In the genomic region with DNA sequence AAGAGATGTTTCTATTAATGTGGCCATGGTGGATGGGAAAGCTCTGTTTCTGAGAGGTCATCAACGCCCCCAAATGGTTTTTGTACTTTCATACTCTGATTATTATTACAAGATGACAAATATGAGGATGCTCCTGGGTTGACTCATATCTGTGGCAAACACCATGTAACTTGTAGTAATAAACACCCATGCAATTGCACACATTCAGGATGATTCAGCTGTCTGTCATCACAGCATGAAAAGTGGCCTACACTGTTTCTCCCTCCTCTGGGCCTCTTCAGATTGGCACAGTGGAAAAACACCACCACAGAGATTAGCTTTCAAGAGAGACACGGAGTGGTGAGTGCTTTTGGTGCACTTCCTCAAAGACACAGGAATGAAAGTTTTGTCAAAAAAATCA, we compare ENCODE assay signal across 9 cellular contexts.
A peak's percentile ranks its signal among the peaks of the same experiment; 100 is the strongest.
DNase-seq lines count a peak whose midpoint lies in the region; ATAC-seq and TF ChIP-seq lines count a peak whose summit lies in the region.
"Had no signal": no experiment of that assay in that cellular context is flagged by ENCODE, and none has a peak within 500 bp of the region (broad histone marks: within the 10 kb centered on the region; RNA-seq: fewer than 3 reads in every experiment).

No MANE protein-coding gene starts in this region.

- no peak overlapping the region for H2AFZ ChIP-seq in neural cell (ENCODE audit: low read depth, low read length)

- no peaks in the 10 kb centered on the region for H3K27me3 Mint-ChIP-seq in activated T-helper 1 cell treated with anti-CD3 and anti-CD28 coated beads, Interleukin-12 subunit alpha, Interleukin-12 subunit beta, Interleukin-2, Interleukin-4 antibody, amounts not matched to agents 30 ng/mL and 10 ng/mL and 1 ng/mL, durations not matched to agents 14 hours and 24 hours and 36 hours (ENCODE audit: insufficient read depth)
- peaks cover 35% of the 10 kb centered on the region for H3K27me3 Mint-ChIP-seq in T-helper 17 cell

- H3K4me3 Mint-ChIP-seq in activated T-helper 1 cell treated with anti-CD3 and anti-CD28 coated beads, Interleukin-12 subunit alpha, Interleukin-12 subunit beta, Interleukin-2, Interleukin-4 antibody, amounts not matched to agents 30 ng/mL and 10 ng/mL and 1 ng/mL, durations not matched to agents 14 hours and 24 hours and 36 hours: no peak overlapping the region
- no peak overlapping the region for H3K4me3 Mint-ChIP-seq in T-helper 17 cell

- intact Hi-C loops in activated T-helper 1 cell treated with anti-CD3 and anti-CD28 coated beads, Interleukin-12 subunit alpha, Interleukin-12 subunit beta, Interleukin-2, Interleukin-4 antibody, amounts not matched to agents 30 ng/mL and 10 ng/mL and 1 ng/mL, durations not matched to agents 14 hours and 24 hours and 36 hours (cut with micrococcal nuclease): loop anchor here (1.0 kb wide), 2 partner anchors 24 to 142 kb away; a partner anchor contains a TSS

- H3K36me3 Mint-ChIP-seq in activated T-helper 1 cell treated with anti-CD3 and anti-CD28 coated beads, Interleukin-12 subunit alpha, Interleukin-12 subunit beta, Interleukin-2, Interleukin-4 antibody, amounts not matched to agents 30 ng/mL and 10 ng/mL and 1 ng/mL, durations not matched to agents 14 hours and 24 hours and 36 hours (ENCODE audit: low read depth): no peaks in the 10 kb centered on the region
- no peaks in the 10 kb centered on the region for H3K36me3 Mint-ChIP-seq in T-helper 17 cell (ENCODE audit: low read depth)

- H3K79me2 ChIP-seq in neural cell (replicated peaks; ENCODE audit: insufficient read depth, low read length): no peaks in the 10 kb centered on the region

- no peak for TF ChIP-seq EP300 in neural cell (conservative IDR thresholded peaks at IDR 0.05; ENCODE audit: poor library complexity, severe bottlenecking)

- no peaks in the 10 kb centered on the region for H3F3A ChIP-seq in neural cell (ENCODE audit: insufficient read depth, low read length, poor library complexity, severe bottlenecking)

- no peak overlapping the region for H3K4me3 ChIP-seq in neural cell (ENCODE audit: low read length)
- H3K4me3 ChIP-seq in right atrium auricular region: no peak overlapping the region
- H3K4me3 ChIP-seq: uterus had no signal

- H3K36me3 ChIP-seq in neural cell (ENCODE audit: insufficient read depth, low read length): no peaks in the 10 kb centered on the region
- no peaks in the 10 kb centered on the region for H3K36me3 ChIP-seq in right atrium auricular region
- H3K36me3 ChIP-seq: uterus had no signal

- H3K9me3 Mint-ChIP-seq in activated T-helper 1 cell treated with anti-CD3 and anti-CD28 coated beads, Interleukin-12 subunit alpha, Interleukin-12 subunit beta, Interleukin-2, Interleukin-4 antibody, amounts not matched to agents 30 ng/mL and 10 ng/mL and 1 ng/mL, durations not matched to agents 14 hours and 24 hours and 36 hours: no peaks in the 10 kb centered on the region

- no peak for DNase-seq in activated T-helper 1 cell treated with anti-CD3 and anti-CD28 coated beads, Interleukin-12 subunit alpha, Interleukin-12 subunit beta, Interleukin-2, Interleukin-4 antibody, amounts not matched to agents 30 ng/mL and 10 ng/mL and 1 ng/mL, durations not matched to agents 14 hours and 24 hours and 36 hours (ENCODE audit: low spot score)
- DNase-seq in T-helper 17 cell (no peak), right atrium auricular region (ENCODE audit: low spot score) (no peak), HuH-7.5 (ENCODE audit: low spot score) (no peak)
- DNase-seq: uterus had no signal

- ATAC-seq in GM18511 (IDR thresholded peaks at IDR 0.05; ENCODE audit: unreplicated experiment): peak; percentile 71
- ATAC-seq in HG03342 (IDR thresholded peaks at IDR 0.05; ENCODE audit: unreplicated experiment): peak; percentile 66
- ATAC-seq in T-helper 17 cell: no peak
- no peak for ATAC-seq in GM21825 (IDR thresholded peaks at IDR 0.05; ENCODE audit: unreplicated experiment)

- H3K27me3 ChIP-seq in neural cell (ENCODE audit: insufficient read depth, low read depth, low read length) (no peaks in the 10 kb centered on the region), right atrium auricular region (no peaks in the 10 kb centered on the region)
- H3K27me3 ChIP-seq: uterus had no signal

- no peaks in the 10 kb centered on the region for H3K9me2 ChIP-seq in neural cell (ENCODE audit: insufficient read depth, low read length)

- H3K4me2 ChIP-seq in neural cell (ENCODE audit: low read length): no peak overlapping the region

- peaks cover 11% of the 10 kb centered on the region for H3K4me1 Mint-ChIP-seq in activated T-helper 1 cell treated with anti-CD3 and anti-CD28 coated beads, Interleukin-12 subunit alpha, Interleukin-12 subunit beta, Interleukin-2, Interleukin-4 antibody, amounts not matched to agents 30 ng/mL and 10 ng/mL and 1 ng/mL, durations not matched to agents 14 hours and 24 hours and 36 hours (ENCODE audit: low read depth)
- no peaks in the 10 kb centered on the region for H3K4me1 Mint-ChIP-seq in T-helper 17 cell

- no peaks in the 10 kb centered on the region for H3K4me1 ChIP-seq in right atrium auricular region
- H3K4me1 ChIP-seq: uterus had no signal

- no peak overlapping the region for H3K9ac ChIP-seq in neural cell (ENCODE audit: low read length)

- no peaks in the 10 kb centered on the region for H4K20me1 ChIP-seq in neural cell (ENCODE audit: insufficient read depth)

- TF ChIP-seq CTCF in neural cell (IDR thresholded peaks at IDR 0.05; ENCODE audit: poor library complexity, severe bottlenecking) (no peak), right atrium auricular region (IDR thresholded peaks at IDR 0.05) (no peak)

- peak overlapping the region; percentile 71 for H3K27ac Mint-ChIP-seq in activated T-helper 1 cell treated with anti-CD3 and anti-CD28 coated beads, Interleukin-12 subunit alpha, Interleukin-12 subunit beta, Interleukin-2, Interleukin-4 antibody, amounts not matched to agents 30 ng/mL and 10 ng/mL and 1 ng/mL, durations not matched to agents 14 hours and 24 hours and 36 hours
- H3K27ac Mint-ChIP-seq in T-helper 17 cell: no peak overlapping the region

- H3K9me3 ChIP-seq in neural cell (ENCODE audit: low read length) (no peaks in the 10 kb centered on the region), T-helper 17 cell (ENCODE audit: control insufficient read depth, low read length, poor library complexity, severe bottlenecking) (no peaks in the 10 kb centered on the region), right atrium auricular region (no peaks in the 10 kb centered on the region)
- H3K9me3 ChIP-seq: uterus had no signal

- TF ChIP-seq RAD21 in neural cell (conservative IDR thresholded peaks at IDR 0.05): no peak

- H3K27ac ChIP-seq in neural cell (ENCODE audit: low read length): no peak overlapping the region
- no peak overlapping the region for H3K27ac ChIP-seq in right atrium auricular region
- H3K27ac ChIP-seq: uterus had no signal

TF ChIP-seq in neural cell, 6 proteins besides CTCF, POLR2A, EP300 and RAD21:
- TF ChIP-seq POLR2AphosphoS5 (IDR thresholded peaks at IDR 0.05) (peak; percentile 53), SMC3 (conservative IDR thresholded peaks at IDR 0.05; ENCODE audit: poor library complexity) (no peak), TAF1 (IDR thresholded peaks at IDR 0.05; ENCODE audit: low read depth) (no peak)

Comparison
In these comparisons a context has a peak if more than half of its experiments do, and no peak if none do; other contexts are left out.
1. ATAC-seq: peak in GM18511 (single experiment) and HG03342 (single experiment); none in T-helper 17 cell (single experiment) and GM21825 (single experiment).